Comparison of ENCODE assay signal across 28 cellular contexts in genomic region chr13:49512578-49512977, GRCh38. TPM values are rescaled to one million over a fixed set of nuclear protein-coding genes. Genes with fewer than 3 reads are reported as not detected.
"Had no signal": no experiment of that assay in that cellular context is flagged by ENCODE, and none has a peak within 500 bp of the region (broad histone marks: within the 10 kb centered on the region; RNA-seq: fewer than 3 reads in every experiment).

No MANE protein-coding gene starts in this region.

- H3K9me3 ChIP-seq: Peyer's patch, SJCRH30, SK-N-SH had no signal

- ATAC-seq: activated T-helper 17 cell treated with anti-CD3 and anti-CD28 coated beads, Interleukin-2, amount 50 U/mL, for 72 hours; K562; WTC11 had no signal

- H3K4me1 Mint-ChIP-seq: activated naive CD4-positive, alpha-beta T cell treated with anti-CD3 and anti-CD28 coated beads, Interleukin-2, amount 10 ng/mL, durations not matched to agents 7 days and 5 days; brain; WTC11 had no signal

- H3K9ac ChIP-seq: SK-N-SH had no signal

- H3K4me2 ChIP-seq: SK-N-SH had no signal

- H3K36me3 ChIP-seq: SJCRH30 had no signal

- H3K4me1 ChIP-seq: Peyer's patch, SJCRH30 had no signal

- H3K4me3 ChIP-seq: K562, Peyer's patch, SJCRH30 had no signal

- H3K27me3 ChIP-seq: Peyer's patch, SJCRH30 had no signal

- FAIRE-seq: astrocyte, K562 had no signal

- H3K27me3 Mint-ChIP-seq: activated naive CD4-positive, alpha-beta T cell treated with anti-CD3 and anti-CD28 coated beads, Interleukin-2, amount 10 ng/mL, durations not matched to agents 7 days and 5 days; activated T-helper 17 cell treated with anti-CD3 and anti-CD28 coated beads, Interleukin-2, amount 50 U/mL, for 72 hours; brain; central memory CD8-positive, alpha-beta T cell had no signal

- H3K27ac ChIP-seq: Peyer's patch, RWPE1, SJCRH30 had no signal

- H3K9me3 Mint-ChIP-seq: activated T-helper 17 cell treated with anti-CD3 and anti-CD28 coated beads, Interleukin-2, amount 50 U/mL, for 72 hours; brain; central memory CD8-positive, alpha-beta T cell; T-helper 1 cell treated with Interleukin-12 subunit alpha and Interleukin-12 subunit beta and Interleukin-4 antibody, amounts not matched to agents 30 μg/mL and 1 μg/mL, for 36 hours had no signal

- H3K36me3 Mint-ChIP-seq: brain, WTC11 had no signal

- H3K27ac Mint-ChIP-seq: activated naive CD4-positive, alpha-beta T cell treated with anti-CD3 and anti-CD28 coated beads, Interleukin-2, amount 10 ng/mL, durations not matched to agents 7 days and 5 days; activated T-helper 17 cell treated with anti-CD3 and anti-CD28 coated beads, Interleukin-2, amount 50 U/mL, for 72 hours; brain; T-helper 1 cell treated with Interleukin-12 subunit alpha and Interleukin-12 subunit beta and Interleukin-4 antibody, amounts not matched to agents 30 μg/mL and 1 μg/mL, for 36 hours; WTC11 had no signal

- DNase-seq: activated CD4-positive, alpha-beta T cell treated with anti-CD3 and anti-CD28 coated beads for 48 hours; activated CD4-positive, alpha-beta T cell treated with anti-CD3 and anti-CD28 coated beads, Interleukin-2, amount 50 U/mL, for 4 hours; activated CD4-positive, CD25-positive, alpha-beta regulatory T cell treated with anti-CD3 and anti-CD28 coated beads, Interleukin-2, amount 50 U/mL, for 72 hours; activated CD8-positive, alpha-beta memory T cell treated with anti-CD3 and anti-CD28 coated beads for 24 hours; activated gamma-delta T cell treated with Interleukin-2 at 50 U/mL for 16 hours; activated naive CD4-positive, alpha-beta T cell treated with anti-CD3 and anti-CD28 coated beads, Interleukin-2, amount 10 ng/mL, durations not matched to agents 7 days and 5 days; activated T-cell treated with anti-CD3 and anti-CD28 coated beads, Interleukin-2, amount 50 U/mL, for 1 hour; amygdala; Kasumi-1; NCI-H1105 treated with DMSO at 0.1 percent for 48 hours; NCI-H1436 treated with DMSO at 0.1 percent for 48 hours; NCI-H187; NCI-H2081; NCI-H510A treated with DMSO at 0.1 percent for 48 hours; NCI-H69; Peyer's patch; Right ventricle myocardium superior; SJCRH30; SK-N-SH; T-helper 9 cell had no signal

- H3K4me3 Mint-ChIP-seq: activated naive CD4-positive, alpha-beta T cell treated with anti-CD3 and anti-CD28 coated beads, Interleukin-2, amount 10 ng/mL, durations not matched to agents 7 days and 5 days; activated T-helper 17 cell treated with anti-CD3 and anti-CD28 coated beads, Interleukin-2, amount 50 U/mL, for 72 hours; brain; central memory CD8-positive, alpha-beta T cell; T-helper 1 cell treated with Interleukin-12 subunit alpha and Interleukin-12 subunit beta and Interleukin-4 antibody, amounts not matched to agents 30 μg/mL and 1 μg/mL, for 36 hours; WTC11 had no signal

RNA-seq across cellular contexts. Expression of gene PHF11, which starts 16.8 kb away (rescaled TPM):
- total RNA-seq: SJCRH30 had no signal
